13 cellular contexts compared by ENCODE assay signal in genomic region chr7:99623702-99624447, GRCh38. TPM values are rescaled to one million over a fixed set of nuclear protein-coding genes. Genes with fewer than 3 reads are reported as not detected.
A peak's percentile ranks its signal among the peaks of the same experiment; 100 is the strongest.
DNase-seq lines count a peak whose midpoint lies in the region; ATAC-seq lines count a peak whose summit lies in the region.
"Had no signal": no experiment of that assay in that cellular context is flagged by ENCODE, and none has a peak within 500 bp of the region (broad histone marks: within the 10 kb centered on the region; RNA-seq: fewer than 3 reads in every experiment).

No MANE protein-coding gene starts in this region.

- peak overlapping the region; percentile 93 for H3K4me3 Mint-ChIP-seq in activated T-helper 17 cell treated with anti-CD3 and anti-CD28 coated beads, Interleukin-2, amount 50 U/mL, for 72 hours
- H3K4me3 Mint-ChIP-seq: neural progenitor cell had no signal

- H3K9me3 Mint-ChIP-seq in activated T-helper 17 cell treated with anti-CD3 and anti-CD28 coated beads, Interleukin-2, amount 50 U/mL, for 72 hours: no peaks in the 10 kb centered on the region
- H3K9me3 Mint-ChIP-seq: neural progenitor cell had no signal

- peak overlapping the region; percentile 97 for H3K27ac Mint-ChIP-seq in activated T-helper 17 cell treated with anti-CD3 and anti-CD28 coated beads, Interleukin-2, amount 50 U/mL, for 72 hours
- H3K27ac Mint-ChIP-seq: neural progenitor cell had no signal

- WGBS in thymus: 80% methylated on average over 9 of the region's 9 CpGs

- H3K27me3 Mint-ChIP-seq in activated T-helper 17 cell treated with anti-CD3 and anti-CD28 coated beads, Interleukin-2, amount 50 U/mL, for 72 hours: no peaks in the 10 kb centered on the region

- H3K36me3 Mint-ChIP-seq in activated T-helper 17 cell treated with anti-CD3 and anti-CD28 coated beads, Interleukin-2, amount 50 U/mL, for 72 hours (ENCODE audit: low read depth): peaks cover 100% of the 10 kb centered on the region

- H3K4me1 Mint-ChIP-seq in activated T-helper 17 cell treated with anti-CD3 and anti-CD28 coated beads, Interleukin-2, amount 50 U/mL, for 72 hours: peaks cover 49% of the 10 kb centered on the region
- H3K4me1 Mint-ChIP-seq: neural progenitor cell had no signal

- H3K27me3 ChIP-seq in thymus (ENCODE audit: control insufficient read depth, insufficient read depth): no peaks in the 10 kb centered on the region
- H3K27me3 ChIP-seq: cardiac muscle cell, neural progenitor cell had no signal

- ATAC-seq in activated T-helper 17 cell treated with anti-CD3 and anti-CD28 coated beads, Interleukin-2, amount 50 U/mL, for 72 hours (replicated peaks): peak; percentile 64
- ATAC-seq in HG02885 (IDR thresholded peaks at IDR 0.05; ENCODE audit: poor library complexity, unreplicated experiment) (no peak), HG03175 (IDR thresholded peaks at IDR 0.05; ENCODE audit: unreplicated experiment) (no peak)

- H3K27ac ChIP-seq in thymus (ENCODE audit: low read depth): peak overlapping the region; percentile 96
- H3K27ac ChIP-seq: cardiac muscle cell, neural progenitor cell had no signal

- H3K4me1 ChIP-seq in thymus (ENCODE audit: control insufficient read depth, insufficient read depth, low read length): peaks cover 24% of the 10 kb centered on the region
- H3K4me1 ChIP-seq: neural progenitor cell had no signal

- H3K4me3 ChIP-seq in thymus (ENCODE audit: low read length): peak overlapping the region; percentile 28
- H3K4me3 ChIP-seq: cardiac muscle cell, neural progenitor cell had no signal

- H3K36me3 ChIP-seq in thymus (ENCODE audit: control insufficient read depth, insufficient read depth): peaks cover 70% of the 10 kb centered on the region

- H3K9me3 ChIP-seq in thymus (ENCODE audit: control insufficient read depth): no peaks in the 10 kb centered on the region

- DNase-seq in activated gamma-delta T cell treated with anti-CD3 and anti-CD28 coated beads, Interleukin-2, amount 50 U/mL, for 16 hours (ENCODE audit: low read depth): peak; percentile 23
- DNase-seq in activated gamma-delta T cell treated with Interleukin-2 at 50 U/mL for 16 hours (no peak), islet precursor cell (peak; percentile 29)
- DNase-seq in effector CD4-positive, alpha-beta T cell: no peak
- DNase-seq: ACHN, left cardiac atrium, NCI-H69 had no signal

RNA-seq across cellular contexts. Expression of gene ZSCAN25, which starts 7.1 kb away (rescaled TPM):
- 10 to 100 TPM; 25.0 to 58.4 TPM for total RNA-seq in activated T-helper 17 cell treated with anti-CD3 and anti-CD28 coated beads, Interleukin-2, amount 50 U/mL, for 72 hours
- polyA plus RNA-seq in thymus: 9.8 TPM

RNA-seq across cellular contexts. Expression of gene TMEM225B, which starts 25.8 kb away (rescaled TPM):
- total RNA-seq in activated T-helper 17 cell treated with anti-CD3 and anti-CD28 coated beads, Interleukin-2, amount 50 U/mL, for 72 hours: 1 to 10 TPM in 1 of 2 donors, under 1 TPM in 1; 0.86 to 4.4 TPM
- 2.8 TPM for polyA plus RNA-seq in thymus

RNA-seq across cellular contexts. Expression of gene CYP3A5, which starts 55.9 kb away (rescaled TPM):
- total RNA-seq in activated T-helper 17 cell treated with anti-CD3 and anti-CD28 coated beads, Interleukin-2, amount 50 U/mL, for 72 hours: under 1 TPM in 1 of 2 donors, not detected in 1; 0.15 TPM
- 20.8 TPM for polyA plus RNA-seq in thymus

Comparison
In these comparisons a context has a peak if more than half of its experiments do, and no peak if none do; other contexts are left out.
1. DNase-seq: peak in activated gamma-delta T cell treated with anti-CD3 and anti-CD28 coated beads, Interleukin-2, amount 50 U/mL, for 16 hours (single experiment) and islet precursor cell (single experiment); none in activated gamma-delta T cell treated with Interleukin-2 at 50 U/mL for 16 hours (single experiment) and effector CD4-positive, alpha-beta T cell (single experiment).